ENCODE assay signal across 9 cellular contexts in the genomic region with DNA sequence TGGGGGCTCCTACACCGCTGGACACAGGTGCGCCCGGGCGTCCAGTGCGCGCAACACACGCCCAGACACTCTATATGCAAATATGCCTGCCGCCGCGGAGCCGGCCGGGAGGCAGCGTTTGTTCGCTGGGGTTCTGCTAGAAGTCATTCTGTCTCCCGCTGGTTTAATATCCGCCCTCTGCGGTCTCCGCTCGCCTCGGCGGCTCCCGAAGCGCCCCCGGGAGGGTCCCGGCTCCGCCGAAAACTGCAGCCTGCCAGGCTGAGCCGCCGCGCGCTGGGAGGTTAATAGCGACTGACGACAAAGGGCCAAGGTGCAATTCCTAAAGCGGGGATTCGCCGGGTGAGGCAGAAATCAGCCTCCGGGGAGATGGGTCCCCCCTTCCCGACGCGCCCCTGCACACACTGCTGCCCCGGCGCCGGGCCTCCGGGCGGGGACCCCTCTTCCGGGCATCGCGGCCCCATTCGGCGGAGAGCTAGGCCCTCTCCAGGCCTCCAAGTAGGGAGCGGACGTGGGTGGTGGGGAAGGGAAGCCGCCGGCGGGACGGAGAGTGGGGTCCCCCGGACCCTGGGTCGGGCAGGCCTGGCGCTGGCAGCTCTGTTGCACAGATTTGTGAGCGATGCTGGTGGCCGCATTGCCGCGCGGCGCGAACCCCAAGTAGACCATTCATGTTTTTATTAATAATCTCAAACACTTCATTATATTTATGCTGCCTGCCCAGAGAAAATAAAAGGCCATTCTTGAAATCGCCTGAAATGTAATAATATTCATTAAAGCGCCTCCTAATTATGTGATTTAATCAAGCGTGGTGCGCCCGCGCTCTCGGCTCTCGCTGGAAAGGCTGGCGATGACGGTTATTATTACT. TPM values are rescaled to one million over a fixed set of nuclear protein-coding genes. Genes with fewer than 3 reads are reported as not detected.
DNase-seq lines count a peak whose midpoint lies in the region; ATAC-seq and TF ChIP-seq lines count a peak whose summit lies in the region.
"Had no signal": no experiment of that assay in that cellular context is flagged by ENCODE, and none has a peak within 500 bp of the region (broad histone marks: within the 10 kb centered on the region; RNA-seq: fewer than 3 reads in every experiment).

No MANE protein-coding gene starts in this region.

- in situ Hi-C loops in gastrocnemius medialis (cut with MboI; ENCODE audit: low sequenced_read_pairs in 4 of 4): no loop called here

- intact Hi-C loops in gastrocnemius medialis (cut with DNase I; ENCODE audit: low total_unique reads): no loop called here

- peak overlapping the region; percentile 45 for H3K27ac Mint-ChIP-seq in T-helper 1 cell treated with Interleukin-12 subunit alpha and Interleukin-12 subunit beta and Interleukin-4 antibody, amounts not matched to agents 30 μg/mL and 1 μg/mL, for 36 hours

- H3K4me1 Mint-ChIP-seq in T-helper 1 cell treated with Interleukin-12 subunit alpha and Interleukin-12 subunit beta and Interleukin-4 antibody, amounts not matched to agents 30 μg/mL and 1 μg/mL, for 36 hours (ENCODE audit: low read depth): no peaks in the 10 kb centered on the region

- peaks cover 0 to 11% of the 10 kb centered on the region in 2 donors for H3K4me1 ChIP-seq in gastrocnemius medialis

- DNase-seq in left kidney (ENCODE audit: low read depth, low spot score): peak; percentile 83
- DNase-seq in NCI-H2196 (lab: John Stamatoyannopoulos, UW; ENCODE audit: unreplicated experiment): no peak
- no peak for DNase-seq in gastrocnemius medialis
- no peak for DNase-seq in NCI-H226
- no peak for DNase-seq in DMS114 treated with DMSO at 0.1 percent for 48 hours (lab: John Stamatoyannopoulos, UW; ENCODE audit: unreplicated experiment)

- H3K27me3 Mint-ChIP-seq in T-helper 1 cell treated with Interleukin-12 subunit alpha and Interleukin-12 subunit beta and Interleukin-4 antibody, amounts not matched to agents 30 μg/mL and 1 μg/mL, for 36 hours (ENCODE audit: low read depth): peaks cover 93% of the 10 kb centered on the region

- peak; percentile 53 for ATAC-seq in GM18498 (IDR thresholded peaks at IDR 0.05; ENCODE audit: unreplicated experiment)
- ATAC-seq in HG02678 (IDR thresholded peaks at IDR 0.05; ENCODE audit: unreplicated experiment): peak; percentile 59
- ATAC-seq in gastrocnemius medialis: no peak

- no peaks in the 10 kb centered on the region for H3K9me3 ChIP-seq in gastrocnemius medialis

- H3K36me3 Mint-ChIP-seq in T-helper 1 cell treated with Interleukin-12 subunit alpha and Interleukin-12 subunit beta and Interleukin-4 antibody, amounts not matched to agents 30 μg/mL and 1 μg/mL, for 36 hours (ENCODE audit: low read depth): peaks cover 3% of the 10 kb centered on the region

- TF ChIP-seq POLR2A in gastrocnemius medialis (IDR thresholded peaks at IDR 0.05): no peak

- no peaks in the 10 kb centered on the region for H3K36me3 ChIP-seq in gastrocnemius medialis

- H3K4me3 Mint-ChIP-seq in T-helper 1 cell treated with Interleukin-12 subunit alpha and Interleukin-12 subunit beta and Interleukin-4 antibody, amounts not matched to agents 30 μg/mL and 1 μg/mL, for 36 hours: no peak overlapping the region

- H3K9me3 Mint-ChIP-seq in T-helper 1 cell treated with Interleukin-12 subunit alpha and Interleukin-12 subunit beta and Interleukin-4 antibody, amounts not matched to agents 30 μg/mL and 1 μg/mL, for 36 hours: no peaks in the 10 kb centered on the region

- peaks cover 87 to 98% (median 98%) of the 10 kb centered on the region in 3 donors for H3K27me3 ChIP-seq in gastrocnemius medialis

- no peak overlapping the region for H3K27ac ChIP-seq in gastrocnemius medialis

- peak overlapping the region in 2 of 4 donors; percentile 8 to 25 for H3K4me3 ChIP-seq in gastrocnemius medialis

- TF ChIP-seq CTCF in gastrocnemius medialis (IDR thresholded peaks at IDR 0.05 in 4 of 5, conservative IDR thresholded peaks at IDR 0.05 in 1 of 5): no peak

RNA-seq across cellular contexts. Expression of a gene that starts 9.1 kb away (rescaled TPM):
- 1 to 10 TPM in 1 of 4 donors, under 1 TPM in 3; 0.31 to 1.2 (median 0.65) TPM for total RNA-seq in gastrocnemius medialis
- total RNA-seq: HT1080 had no signal

Comparison
In these comparisons a context has a peak if more than half of its experiments do, and no peak if none do; other contexts are left out.
1. ATAC-seq: peak in GM18498 (single experiment) and HG02678 (single experiment); none in gastrocnemius medialis (0 of 2).